Comparison of ENCODE assay signal across 29 cellular contexts in genomic region chr1:16128338-16128741, GRCh38. TPM values are rescaled to one million over a fixed set of nuclear protein-coding genes. Genes with fewer than 3 reads are reported as not detected.
DNase-seq lines count a peak whose midpoint lies in the region; ATAC-seq and TF ChIP-seq lines count a peak whose summit lies in the region.
"Had no signal": no experiment of that assay in that cellular context is flagged by ENCODE, and none has a peak within 500 bp of the region (broad histone marks: within the 10 kb centered on the region; RNA-seq: fewer than 3 reads in every experiment).

No MANE protein-coding gene starts in this region.

- POLR2A ChIA-PET in PC-3 (lab: Charles Lee; ENCODE audit: unreplicated experiment) = no interaction called here

- H4K20me1 ChIP-seq in PC-3 (ENCODE audit: low read length) = peaks cover 66% of the 10 kb centered on the region

- BruUV-seq in PC-3 (replicated peaks; lab: Mats Ljungman, UMichigan) = no TSS peak

- peak; percentile 52 for ATAC-seq in Right ventricle myocardium inferior
- peak; percentile 40 to 55 for ATAC-seq in left cardiac atrium
- ATAC-seq in activated T-cell treated with anti-CD3 and anti-CD28 coated beads, Interleukin-2, amount 50 U/mL, for 4 hours = no peak
- no peak for ATAC-seq in PC-3
- ATAC-seq: activated naive CD8-positive, alpha-beta T cell treated with anti-CD3 and anti-CD28 coated beads, Interleukin-2, amount 50 U/mL, for 24 hours; stimulated activated naive CD8-positive, alpha-beta T cell treated with anti-CD3 and anti-CD28 coated beads, Interleukin-15, amount 100 ng/mL, for 72 hours had no signal

- peaks cover 4% of the 10 kb centered on the region for H3K4me1 Mint-ChIP-seq in activated T-cell treated with anti-CD3 and anti-CD28 coated beads, Interleukin-2, amount 50 U/mL, for 4 hours (ENCODE audit: low read depth)
- H3K4me1 Mint-ChIP-seq: CD4-positive, CD25-positive, alpha-beta regulatory T cell; IgD-negative memory B cell; naive B cell had no signal

- no peaks in the 10 kb centered on the region for H3K9me2 ChIP-seq in PC-3 (replicated peaks; ENCODE audit: low read length)

- H3K27me3 ChIP-seq in parathyroid adenoma (ENCODE audit: control insufficient read depth, insufficient read depth, low read length) = no peaks in the 10 kb centered on the region
- H3K27me3 ChIP-seq in vagina = no peaks in the 10 kb centered on the region
- no peaks in the 10 kb centered on the region for H3K27me3 ChIP-seq in PC-3 (ENCODE audit: low read length)
- H3K27me3 ChIP-seq: brain microvascular endothelial cell, upper lobe of left lung had no signal

- H3K9ac ChIP-seq in parathyroid adenoma (no peak overlapping the region), PC-3 (ENCODE audit: low read length) (no peak overlapping the region)

- TF ChIP-seq CTCF in parathyroid adenoma (IDR thresholded peaks at IDR 0.05) (no peak), vagina (IDR thresholded peaks at IDR 0.05) (no peak), PC-3 (conservative IDR thresholded peaks at IDR 0.05; ENCODE audit: low read depth, low read length) (no peak)

- peaks cover 42% of the 10 kb centered on the region for H3F3A ChIP-seq in PC-3 (ENCODE audit: low read length, unreplicated experiment)

- H3K36me3 Mint-ChIP-seq in activated T-cell treated with anti-CD3 and anti-CD28 coated beads, Interleukin-2, amount 50 U/mL, for 4 hours (ENCODE audit: insufficient read depth) = no peaks in the 10 kb centered on the region
- H3K36me3 Mint-ChIP-seq: activated CD4-positive, alpha-beta memory T cell treated with anti-CD3 and anti-CD28 coated beads for 36 hours; CD4-positive, CD25-positive, alpha-beta regulatory T cell; naive B cell had no signal

- no peak overlapping the region for H3K4me3 ChIP-seq in parathyroid adenoma (ENCODE audit: low read depth, low read length)
- no peak overlapping the region for H3K4me3 ChIP-seq in vagina
- H3K4me3 ChIP-seq in PC-3 (ENCODE audit: low read length) = no peak overlapping the region
- H3K4me3 ChIP-seq: upper lobe of left lung had no signal

- H3K79me2 ChIP-seq in parathyroid adenoma (no peaks in the 10 kb centered on the region), PC-3 (ENCODE audit: low read length) (peaks cover 46% of the 10 kb centered on the region)

- intact Hi-C loops in Right ventricle myocardium inferior (cut with DNase I) = loop anchor here (5.0 kb wide), 1 partner anchor 36 kb away; no protein-coding TSS in a partner anchor
- intact Hi-C loops in cardiac septum (cut with DNase I) = no loop called here
- intact Hi-C loops in left cardiac atrium (cut with DNase I) = no loop called here
- intact Hi-C loops in vagina (cut with DNase I) = no loop called here
- intact Hi-C loops in PC-3 (cut with micrococcal nuclease) = no loop called here

- DNase-seq in Right ventricle myocardium inferior (ENCODE audit: missing footprints) = peak; percentile 71
- DNase-seq in cardiac septum (ENCODE audit: low spot score) = no peak
- DNase-seq in left cardiac atrium = peak; percentile 46
- no peak for DNase-seq in vagina (ENCODE audit: extremely low spot score in 2 of 2)
- no peak for DNase-seq in RKO (ENCODE audit: low spot score)
- DNase-seq in activated T-cell treated with anti-CD3 and anti-CD28 coated beads, Interleukin-2, amount 50 U/mL, for 4 hours = no peak
- DNase-seq in PC-3 = no peak
- DNase-seq: activated CD4-positive, alpha-beta memory T cell treated with anti-CD3 and anti-CD28 coated beads for 36 hours; activated CD4-positive, CD25-positive, alpha-beta regulatory T cell; activated effector memory CD4-positive, alpha-beta T cell treated with anti-CD3 and anti-CD28 coated beads, Interleukin-2, amount 50 U/mL, for 16 hours; activated naive CD8-positive, alpha-beta T cell treated with anti-CD3 and anti-CD28 coated beads, Interleukin-2, amount 50 U/mL, for 24 hours; activated T-cell treated with anti-CD3 and anti-CD28 coated beads for 4 hours; brain microvascular endothelial cell; CD4-positive, CD25-positive, alpha-beta regulatory T cell; DMS 273 treated with DMSO at 0.1 percent for 48 hours; effector CD4-positive, alpha-beta T cell; foreskin melanocyte; naive B cell; NCI-H1092 treated with DMSO at 0.1 percent for 48 hours; NCI-H187 treated with DMSO at 0.1 percent for 48 hours; NCI-H526; stimulated activated naive CD8-positive, alpha-beta T cell treated with anti-CD3 and anti-CD28 coated beads, Interleukin-15, amount 100 ng/mL, for 72 hours; T1000; upper lobe of left lung had no signal

- peak overlapping the region; percentile 24 for H3K27ac ChIP-seq in parathyroid adenoma
- peak overlapping the region; percentile 34 for H3K27ac ChIP-seq in vagina
- no peak overlapping the region for H3K27ac ChIP-seq in PC-3 (ENCODE audit: low read length)
- H3K27ac ChIP-seq: 22Rv1, brain microvascular endothelial cell had no signal

- H3K4me1 ChIP-seq in parathyroid adenoma (no peaks in the 10 kb centered on the region), vagina (peaks cover 22% of the 10 kb centered on the region), PC-3 (ENCODE audit: insufficient read depth, low read length) (peaks cover 12% of the 10 kb centered on the region; the same call in 1 of the 2 replicates)

- H2AFZ ChIP-seq in parathyroid adenoma = no peak overlapping the region
- no peak overlapping the region for H2AFZ ChIP-seq in PC-3 (ENCODE audit: low read length)

- H3K4me2 ChIP-seq in parathyroid adenoma (ENCODE audit: low read length) = no peak overlapping the region
- no peak overlapping the region for H3K4me2 ChIP-seq in PC-3 (ENCODE audit: low read length)

- TF ChIP-seq POLR2A in vagina (IDR thresholded peaks at IDR 0.05) = no peak

- no peaks in the 10 kb centered on the region for H3K27me3 Mint-ChIP-seq in activated T-cell treated with anti-CD3 and anti-CD28 coated beads, Interleukin-2, amount 50 U/mL, for 4 hours (ENCODE audit: low read depth)
- H3K27me3 Mint-ChIP-seq: activated CD4-positive, alpha-beta memory T cell treated with anti-CD3 and anti-CD28 coated beads for 36 hours had no signal

- H3K36me3 ChIP-seq in parathyroid adenoma (ENCODE audit: control insufficient read depth, insufficient read depth, low read length) = no peaks in the 10 kb centered on the region
- H3K36me3 ChIP-seq in vagina = peaks cover 0 to 44% of the 10 kb centered on the region in 2 donors
- H3K36me3 ChIP-seq in PC-3 (ENCODE audit: low read depth, low read length) = peaks cover 90% of the 10 kb centered on the region

- CTCF ChIA-PET in PC-3 (lab: Charles Lee) = no interaction called here

- no peaks in the 10 kb centered on the region for H3K9me3 ChIP-seq in parathyroid adenoma (ENCODE audit: control insufficient read depth, low read length)
- no peaks in the 10 kb centered on the region for H3K9me3 ChIP-seq in vagina
- no peaks in the 10 kb centered on the region for H3K9me3 ChIP-seq in PC-3 (ENCODE audit: low read length)
- H3K9me3 ChIP-seq: upper lobe of left lung had no signal

- no peaks in the 10 kb centered on the region for H3K9me3 Mint-ChIP-seq in activated T-cell treated with anti-CD3 and anti-CD28 coated beads, Interleukin-2, amount 50 U/mL, for 4 hours
- H3K9me3 Mint-ChIP-seq: activated CD4-positive, alpha-beta memory T cell treated with anti-CD3 and anti-CD28 coated beads for 36 hours; activated naive CD8-positive, alpha-beta T cell treated with anti-CD3 and anti-CD28 coated beads, Interleukin-2, amount 50 U/mL, for 24 hours; IgD-negative memory B cell; naive B cell; stimulated activated naive CD8-positive, alpha-beta T cell treated with anti-CD3 and anti-CD28 coated beads, Interleukin-15, amount 100 ng/mL, for 72 hours had no signal

- H3K4me3 Mint-ChIP-seq in activated T-cell treated with anti-CD3 and anti-CD28 coated beads, Interleukin-2, amount 50 U/mL, for 4 hours = no peak overlapping the region
- H3K4me3 Mint-ChIP-seq: activated CD4-positive, alpha-beta memory T cell treated with anti-CD3 and anti-CD28 coated beads for 36 hours; activated naive CD8-positive, alpha-beta T cell treated with anti-CD3 and anti-CD28 coated beads, Interleukin-2, amount 50 U/mL, for 24 hours; CD4-positive, CD25-positive, alpha-beta regulatory T cell; naive B cell; stimulated activated naive CD8-positive, alpha-beta T cell treated with anti-CD3 and anti-CD28 coated beads, Interleukin-15, amount 100 ng/mL, for 72 hours had no signal

RNA-seq across cellular contexts. Expression of gene EPHA2, which starts 27.5 kb away (rescaled TPM):
- total RNA-seq in Right ventricle myocardium inferior (7.3 TPM), cardiac septum (26.1 TPM), left cardiac atrium (10 to 100 TPM in 1 of 2 donors, 1 to 10 TPM in 1; 8.1 to 24.1 TPM), vagina (264 TPM), PC-3 (2014; rRNA removed) (459 and 567 TPM in 2 replicates)
- under 1 TPM; 0.29 to 0.35 (median 0.33) TPM for total RNA-seq in activated T-cell treated with anti-CD3 and anti-CD28 coated beads, Interleukin-2, amount 50 U/mL, for 4 hours
- total RNA-seq: CD4-positive, CD25-positive, alpha-beta regulatory T cell had no signal

RNA-seq across cellular contexts. Expression of gene FAM131C, which starts 54.9 kb away (rescaled TPM):
- total RNA-seq in Right ventricle myocardium inferior (5.9 TPM), cardiac septum (3.0 TPM), left cardiac atrium (1 to 10 TPM; 3.2 to 6.5 TPM), vagina (0.98 TPM), PC-3 (2014; rRNA removed) (7.7 and 9.8 TPM in 2 replicates)
- under 1 TPM in 2 of 3 donors, not detected in 1; 0.20 to 0.24 TPM for total RNA-seq in activated T-cell treated with anti-CD3 and anti-CD28 coated beads, Interleukin-2, amount 50 U/mL, for 4 hours
- total RNA-seq: CD4-positive, CD25-positive, alpha-beta regulatory T cell; mesenteric fat pad; omental fat pad had no signal

Comparison
In these comparisons a context has a peak if more than half of its experiments do, and no peak if none do; other contexts are left out.
1. DNase-seq: peak in Right ventricle myocardium inferior (single experiment) and left cardiac atrium (single experiment); none in cardiac septum (single experiment), vagina (0 of 2), RKO (single experiment), activated T-cell treated with anti-CD3 and anti-CD28 coated beads, Interleukin-2, amount 50 U/mL, for 4 hours (single experiment) and PC-3 (single experiment).
2. ATAC-seq: peak in Right ventricle myocardium inferior (single experiment) and left cardiac atrium (2 of 2); none in activated T-cell treated with anti-CD3 and anti-CD28 coated beads, Interleukin-2, amount 50 U/mL, for 4 hours (0 of 2) and PC-3 (single experiment).